ENCODE assay signal across 15 cellular contexts in the genomic region with DNA sequence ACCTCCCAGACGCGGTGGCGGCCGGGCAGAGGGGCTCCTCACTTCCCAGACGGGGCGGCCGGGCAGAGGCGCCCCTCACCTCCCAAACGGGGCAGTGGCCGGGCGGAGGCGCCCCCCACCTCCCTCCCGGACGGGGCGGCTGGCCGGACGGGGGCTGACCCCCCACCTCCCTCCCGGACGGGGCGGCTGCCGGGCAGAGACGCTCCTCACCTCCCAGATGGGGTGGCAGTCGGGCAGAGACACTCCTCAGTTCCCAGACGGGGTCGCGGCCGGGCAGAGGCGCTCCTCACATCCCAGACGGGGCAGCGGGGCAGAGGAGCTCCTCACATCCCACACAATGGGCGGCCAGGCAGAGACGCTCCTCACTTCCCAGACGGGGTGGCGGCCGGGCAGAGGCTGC. TPM values are rescaled to one million over a fixed set of nuclear protein-coding genes. Genes with fewer than 3 reads are reported as not detected.
"Had no signal": no experiment of that assay in that cellular context is flagged by ENCODE, and none has a peak within 500 bp of the region (broad histone marks: within the 10 kb centered on the region; RNA-seq: fewer than 3 reads in every experiment).

No MANE protein-coding gene starts in this region.

RNA-seq across cellular contexts. Expression of a gene that starts 45.1 kb away (rescaled TPM):
- total RNA-seq: dermis microvascular lymphatic vessel endothelial cell; esophagus squamous epithelium; left colon; mammary epithelial cell; mucosa of gallbladder; naive thymus-derived CD4-positive, alpha-beta T cell; osteoblast; psoas muscle; renal cortical epithelial cell; smooth muscle cell; stomach; subcutaneous adipose tissue; thoracic aorta; ureter; vagina had no signal
- polyA plus RNA-seq: naive thymus-derived CD4-positive, alpha-beta T cell; smooth muscle cell; stomach had no signal

RNA-seq across cellular contexts. Expression of a gene that starts 58.0 kb away (rescaled TPM):
- polyA plus RNA-seq: naive thymus-derived CD4-positive, alpha-beta T cell had no signal
